ENCODE assay signal across 15 cellular contexts in genomic region chr1:246679211-246680177, GRCh38. TPM values are rescaled to one million over a fixed set of nuclear protein-coding genes. Genes with fewer than 3 reads are reported as not detected.
DNase-seq lines count a peak whose midpoint lies in the region; ATAC-seq, FAIRE-seq and TF ChIP-seq lines count a peak whose summit lies in the region.
"Had no signal": no experiment of that assay in that cellular context is flagged by ENCODE, and none has a peak within 500 bp of the region (broad histone marks: within the 10 kb centered on the region; RNA-seq: fewer than 3 reads in every experiment).

No MANE protein-coding gene starts in this region.

- H4K20me1 ChIP-seq in K562 (replicated peaks; ENCODE audit: control insufficient read depth, insufficient read depth, low read length) (no peaks in the 10 kb centered on the region), osteoblast (ENCODE audit: insufficient read depth, low read length) (no peaks in the 10 kb centered on the region)

- DNase-seq in Right ventricle myocardium inferior (ENCODE audit: missing footprints) (no peak), right atrium auricular region (ENCODE audit: low spot score) (no peak), K562 (ENCODE audit: extremely low read depth in 1 of 4, low spot score in 3 of 4) (no peak), mesothelial cell of epicardium (ENCODE audit: low spot score in 2 of 2, unreplicated experiment in 2 of 2) (no peak), thyroid gland (peak; percentile 23 to 37), GOT3 (lab: John Stamatoyannopoulos, UW) (no peak), COLO829 (ENCODE audit: low spot score) (no peak), osteoblast (ENCODE audit: insufficient read length, low spot score, missing footprints) (no peak)
- DNase-seq: activated CD8-positive, alpha-beta memory T cell treated with anti-CD3 and anti-CD28 coated beads, Interleukin-2, amount 10 ng/mL, durations not matched to agents 7 days and 5 days; activated naive CD8-positive, alpha-beta T cell treated with anti-CD3 and anti-CD28 coated beads for 36 hours; MG63; NCI-H2081 treated with DMSO at 0.1 percent for 48 hours had no signal

- H3K9ac ChIP-seq in K562 (ENCODE audit: insufficient read depth in 1 of 2, low read depth in 2 of 2, low read length in 2 of 2): no peak overlapping the region
- H3K9ac ChIP-seq: neural progenitor cell had no signal

- H3K79me2 ChIP-seq in K562 (ENCODE audit: control insufficient read depth, insufficient read depth, low read length) (no peaks in the 10 kb centered on the region), osteoblast (ENCODE audit: insufficient read depth, low read length) (no peaks in the 10 kb centered on the region)

- ATAC-seq in Right ventricle myocardium inferior (peak; percentile 33), K562 (peak; percentile 25)
- ATAC-seq: activated CD8-positive, alpha-beta memory T cell treated with anti-CD3 and anti-CD28 coated beads, Interleukin-2, amount 10 ng/mL, durations not matched to agents 7 days and 5 days had no signal

- TF ChIP-seq EP300 in K562 (IDR thresholded peaks at IDR 0.05; ENCODE audit: low read length): no peak

- no peak overlapping the region for H3K4me3 ChIP-seq in right atrium auricular region
- no peak overlapping the region for H3K4me3 ChIP-seq in K562
- no peak overlapping the region for H3K4me3 ChIP-seq in thyroid gland (replicated peaks in 1 of 3)
- H3K4me3 ChIP-seq in osteoblast (ENCODE audit: insufficient read depth, low read length): no peak overlapping the region
- H3K4me3 ChIP-seq: heart right ventricle, MG63, neural progenitor cell had no signal

- H3K9me3 ChIP-seq in right atrium auricular region: no peaks in the 10 kb centered on the region
- H3K9me3 ChIP-seq in K562 (replicated peaks; ENCODE audit: control insufficient read depth, insufficient read depth, low read depth, low read length): no peaks in the 10 kb centered on the region
- H3K9me3 ChIP-seq in thyroid gland: no peaks in the 10 kb centered on the region
- no peaks in the 10 kb centered on the region for H3K9me3 ChIP-seq in osteoblast (ENCODE audit: low read depth, low read length)
- H3K9me3 ChIP-seq: heart right ventricle, MG63 had no signal

- H3K27me3 ChIP-seq in right atrium auricular region: no peaks in the 10 kb centered on the region
- H3K27me3 ChIP-seq in K562 (ENCODE audit: control insufficient read depth in 2 of 2, insufficient read depth in 2 of 2, low read length in 2 of 2): no peaks in the 10 kb centered on the region
- H3K27me3 ChIP-seq in thyroid gland: no peaks in the 10 kb centered on the region
- no peaks in the 10 kb centered on the region for H3K27me3 ChIP-seq in osteoblast (ENCODE audit: insufficient read depth, low read length)
- H3K27me3 ChIP-seq: heart right ventricle, MG63, neural progenitor cell had no signal

- H3K4me3 Mint-ChIP-seq in mesothelial cell of epicardium: no peak overlapping the region
- H3K4me3 Mint-ChIP-seq: activated CD8-positive, alpha-beta memory T cell treated with anti-CD3 and anti-CD28 coated beads, Interleukin-2, amount 10 ng/mL, durations not matched to agents 7 days and 5 days; activated naive CD8-positive, alpha-beta T cell treated with anti-CD3 and anti-CD28 coated beads for 36 hours; central memory CD8-positive, alpha-beta T cell; neural progenitor cell had no signal

- no peaks in the 10 kb centered on the region for H3K27me3 Mint-ChIP-seq in mesothelial cell of epicardium (ENCODE audit: low read depth)
- H3K27me3 Mint-ChIP-seq: activated CD8-positive, alpha-beta memory T cell treated with anti-CD3 and anti-CD28 coated beads, Interleukin-2, amount 10 ng/mL, durations not matched to agents 7 days and 5 days; activated naive CD8-positive, alpha-beta T cell treated with anti-CD3 and anti-CD28 coated beads for 36 hours; central memory CD8-positive, alpha-beta T cell had no signal

- no peak for FAIRE-seq in K562 (lab: Jason Lieb, UNC)

- no peak overlapping the region for H3K4me2 ChIP-seq in K562 (ENCODE audit: insufficient read depth, low read length)
- H3K4me2 ChIP-seq in osteoblast (ENCODE audit: insufficient read depth, low read length): no peak overlapping the region
- H3K4me2 ChIP-seq: neural progenitor cell had no signal

- TF ChIP-seq POLR2A in K562 (conservative IDR thresholded peaks at IDR 0.05): no peak
- TF ChIP-seq POLR2A in thyroid gland (IDR thresholded peaks at IDR 0.05): no peak

- 45% methylated on average over 12 of the region's 12 CpGs for WGBS in K562 (ENCODE audit: insufficient coverage, low coverage, missing lambda C conversion rate)
- WGBS in thyroid gland, 2 donors: 37 to 43% methylated on average over 12 of the region's 12 CpGs

- no TSS peak for BruUV-seq in K562 (replicated peaks; lab: Mats Ljungman, UMichigan)

- in situ Hi-C loops in K562 (cut with MboI): no loop called here

- no peaks in the 10 kb centered on the region for H3K9me1 ChIP-seq in K562 (ENCODE audit: control insufficient read depth, insufficient read depth, low read length)

- TF ChIP-seq CTCF in right atrium auricular region (IDR thresholded peaks at IDR 0.05) (no peak), K562 (IDR thresholded peaks at IDR 0.05 in 2 of 3, conservative IDR thresholded peaks at IDR 0.05 in 1 of 3; ENCODE audit: insufficient read depth in 2 of 3, low read depth in 1 of 3, low read length in 3 of 3) (no peak), mesothelial cell of epicardium (IDR thresholded peaks at IDR 0.05; ENCODE audit: unreplicated experiment) (no peak), thyroid gland (IDR thresholded peaks at IDR 0.05) (no peak), osteoblast (IDR thresholded peaks at IDR 0.05; ENCODE audit: extremely low read depth, low read depth, low read length) (no peak)

- peaks cover 4% of the 10 kb centered on the region for H3K36me3 Mint-ChIP-seq in mesothelial cell of epicardium
- H3K36me3 Mint-ChIP-seq: activated CD8-positive, alpha-beta memory T cell treated with anti-CD3 and anti-CD28 coated beads, Interleukin-2, amount 10 ng/mL, durations not matched to agents 7 days and 5 days; neural progenitor cell had no signal

- CTCF ChIA-PET in K562 (lab: Yijun Ruan, JAX; ENCODE audit: low intra/inter-chr PET ratio): no interaction called here

- POLR2A ChIA-PET in K562 (lab: Yijun Ruan, JAX): interaction anchor here (1.3 kb wide), 1 partner anchor 10 kb away, joined by 7 read pairs; no protein-coding TSS in a partner anchor

- no peak overlapping the region for H2AFZ ChIP-seq in K562 (ENCODE audit: low read depth, low read length)
- no peak overlapping the region for H2AFZ ChIP-seq in osteoblast (ENCODE audit: low read length)
- H2AFZ ChIP-seq: neural progenitor cell had no signal

- peak overlapping the region in 1 of 2 donors; percentile 25 for H3K27ac ChIP-seq in right atrium auricular region
- no peak overlapping the region for H3K27ac ChIP-seq in K562 (ENCODE audit: extremely low read depth, low read depth, low read length)
- H3K27ac ChIP-seq in thyroid gland: no peak overlapping the region
- no peak overlapping the region for H3K27ac ChIP-seq in osteoblast (ENCODE audit: low read depth, low read length)
- H3K27ac ChIP-seq: neural progenitor cell had no signal

- H3K36me3 ChIP-seq in right atrium auricular region (no peaks in the 10 kb centered on the region), K562 (ENCODE audit: control insufficient read depth, insufficient read depth, low read length) (no peaks in the 10 kb centered on the region), thyroid gland (no peaks in the 10 kb centered on the region), osteoblast (ENCODE audit: insufficient read depth, low read length) (no peaks in the 10 kb centered on the region)
- H3K36me3 ChIP-seq: heart right ventricle, MG63, neural progenitor cell had no signal

- peak overlapping the region; percentile 12 for H3K27ac Mint-ChIP-seq in mesothelial cell of epicardium
- H3K27ac Mint-ChIP-seq: activated CD8-positive, alpha-beta memory T cell treated with anti-CD3 and anti-CD28 coated beads, Interleukin-2, amount 10 ng/mL, durations not matched to agents 7 days and 5 days; activated naive CD8-positive, alpha-beta T cell treated with anti-CD3 and anti-CD28 coated beads for 36 hours; neural progenitor cell had no signal

- intact Hi-C loops in Right ventricle myocardium inferior (cut with DNase I): loop anchor here (5.0 to 10.0 kb wide), 2 partner anchors 32 to 295 kb away; no protein-coding TSS in a partner anchor
- intact Hi-C loops in K562 (cut with micrococcal nuclease): no loop called here
- intact Hi-C loops in thyroid gland (cut with DNase I): no loop called here

- H3K9me3 Mint-ChIP-seq in mesothelial cell of epicardium: peaks cover 8% of the 10 kb centered on the region
- H3K9me3 Mint-ChIP-seq: central memory CD8-positive, alpha-beta T cell had no signal

- H3K4me1 Mint-ChIP-seq in mesothelial cell of epicardium: peaks cover 12% of the 10 kb centered on the region
- H3K4me1 Mint-ChIP-seq: activated CD8-positive, alpha-beta memory T cell treated with anti-CD3 and anti-CD28 coated beads, Interleukin-2, amount 10 ng/mL, durations not matched to agents 7 days and 5 days; activated naive CD8-positive, alpha-beta T cell treated with anti-CD3 and anti-CD28 coated beads for 36 hours; central memory CD8-positive, alpha-beta T cell had no signal

- TF ChIP-seq RAD21 in K562 (CRISPR knock-in tag; conservative IDR thresholded peaks at IDR 0.05 in 1 of 2, IDR thresholded peaks at IDR 0.05 in 1 of 2): no peak

- peaks cover 0 to 36% of the 10 kb centered on the region in 2 donors for H3K4me1 ChIP-seq in right atrium auricular region
- no peaks in the 10 kb centered on the region for H3K4me1 ChIP-seq in K562 (replicated peaks in 1 of 2; ENCODE audit: control insufficient read depth in 2 of 2, insufficient read depth in 2 of 2, low read length in 2 of 2)
- no peaks in the 10 kb centered on the region for H3K4me1 ChIP-seq in thyroid gland
- H3K4me1 ChIP-seq in osteoblast (ENCODE audit: insufficient read depth, low read length): peaks cover 10% of the 10 kb centered on the region
- H3K4me1 ChIP-seq: neural progenitor cell had no signal

RNA-seq across cellular contexts. Expression of gene SCCPDH, which starts 44.7 kb away (rescaled TPM):
- total RNA-seq in Right ventricle myocardium inferior (31.2 TPM), right atrium auricular region (10 to 100 TPM; 21.4 to 23.1 TPM), K562 (2014; rRNA removed) (37.1 and 42.3 TPM in 2 replicates), K562 (2014; rRNA removed; fragmentation: Illumina TruSeq; extraction: Trizol) (47.1 and 54.4 TPM in 2 replicates), K562 (2015; rRNA removed; fragmentation: Illumina TruSeq; extraction: Trizol) (36.6 and 38.2 TPM in 2 replicates), K562 (2021) (37.8 and 38.3 TPM in 2 replicates), mesothelial cell of epicardium (34.3 to 35.3 TPM (median 35.1 TPM) in 3 replicates), thyroid gland (10 to 100 TPM; 30.0 to 37.8 (median 32.9) TPM), osteoblast (49.9 and 56.3 TPM in 2 replicates)
- 13.0 and 22.1 TPM in 2 replicates for total RNA-seq in K562 (2011; cell fraction: chromatin; rRNA removed; ENCODE audit: low replicate concordance)
- 18.0 and 18.2 TPM in 2 replicates for total RNA-seq in K562 (2011; cell fraction: nucleolus; rRNA removed)
- 25.6 and 32.5 TPM in 2 replicates for total RNA-seq in K562 (2011; cell fraction: nucleoplasm; rRNA removed)
- polyA plus RNA-seq in K562 (2011; rRNA removed) (39.9 and 61.9 TPM in 2 replicates), K562 (2014; fragmentation: Illumina TruSeq; extraction: Trizol) (28.8 and 29.8 TPM in 2 replicates), K562 (2014; fragmentation: Nextera tagmentation; extraction: Ambion mirVana) (10 to 100 TPM in 1 of 2 experiments, 1 to 10 TPM in 1; 7.0 to 11.8 TPM), K562 (2014; rRNA removed) (48.2 and 51.9 TPM in 2 replicates)
- polyA plus RNA-seq in K562 (2011; cell fraction: cytosol; rRNA removed): 20.4 and 30.0 TPM in 2 replicates
- polyA plus RNA-seq in K562 (2011; cell fraction: nucleus; rRNA removed): 9.3 and 15.3 TPM in 2 replicates
- polyA plus RNA-seq in K562 (2012): 34.8 and 38.1 TPM in 2 replicates
- 40.2 and 42.3 TPM in 2 replicates for polyA minus RNA-seq in K562 (2011; rRNA and poly(A)+ RNA removed)
- polyA minus RNA-seq in K562 (2011; cell fraction: cytosol; rRNA and poly(A)+ RNA removed): 14.8 and 14.9 TPM in 2 replicates
- 8.1 and 12.9 TPM in 2 replicates for polyA minus RNA-seq in K562 (2011; cell fraction: nucleus; rRNA and poly(A)+ RNA removed)

Comparison
In these comparisons a context has a peak if more than half of its experiments do, and no peak if none do; other contexts are left out.
1. DNase-seq: peak in thyroid gland (2 of 2); none in Right ventricle myocardium inferior (single experiment), right atrium auricular region (single experiment), K562 (0 of 4), mesothelial cell of epicardium (0 of 2), GOT3 (single experiment), COLO829 (single experiment) and osteoblast (single experiment).